ENCODE assay signal across 1 cellular context in the genomic region with DNA sequence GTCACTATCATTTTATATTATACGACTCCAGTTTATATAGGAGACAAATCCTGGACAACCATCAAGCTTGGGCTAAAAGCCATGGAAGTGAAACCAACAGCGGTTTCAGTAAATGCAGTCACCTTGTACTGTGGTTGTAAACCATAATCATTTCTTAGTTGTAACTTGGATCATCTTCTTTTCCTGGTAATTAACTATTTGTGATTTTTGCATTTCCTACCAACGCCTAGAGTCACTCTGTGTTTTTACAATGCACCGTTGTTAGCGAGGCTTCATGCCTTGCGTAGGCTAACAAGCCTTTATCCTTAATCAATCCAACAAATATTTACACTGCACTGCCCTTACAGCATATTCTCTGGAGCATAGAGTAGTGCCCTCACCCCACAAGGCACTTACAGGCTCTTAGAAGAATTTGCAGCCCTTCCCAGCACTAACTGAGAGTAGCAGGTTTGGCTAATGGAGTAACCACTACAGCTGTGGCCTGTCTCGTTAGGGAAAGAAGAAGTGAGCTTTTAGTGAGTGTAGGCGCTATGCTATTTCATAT.
TF ChIP-seq lines count a peak whose summit lies in the region.

No MANE protein-coding gene starts in this region.

TF ChIP-seq in GM23338, 12 proteins besides CTCF, POLR2A, EP300 and RAD21 (continued from another document):
- TF ChIP-seq, protein P1, sequence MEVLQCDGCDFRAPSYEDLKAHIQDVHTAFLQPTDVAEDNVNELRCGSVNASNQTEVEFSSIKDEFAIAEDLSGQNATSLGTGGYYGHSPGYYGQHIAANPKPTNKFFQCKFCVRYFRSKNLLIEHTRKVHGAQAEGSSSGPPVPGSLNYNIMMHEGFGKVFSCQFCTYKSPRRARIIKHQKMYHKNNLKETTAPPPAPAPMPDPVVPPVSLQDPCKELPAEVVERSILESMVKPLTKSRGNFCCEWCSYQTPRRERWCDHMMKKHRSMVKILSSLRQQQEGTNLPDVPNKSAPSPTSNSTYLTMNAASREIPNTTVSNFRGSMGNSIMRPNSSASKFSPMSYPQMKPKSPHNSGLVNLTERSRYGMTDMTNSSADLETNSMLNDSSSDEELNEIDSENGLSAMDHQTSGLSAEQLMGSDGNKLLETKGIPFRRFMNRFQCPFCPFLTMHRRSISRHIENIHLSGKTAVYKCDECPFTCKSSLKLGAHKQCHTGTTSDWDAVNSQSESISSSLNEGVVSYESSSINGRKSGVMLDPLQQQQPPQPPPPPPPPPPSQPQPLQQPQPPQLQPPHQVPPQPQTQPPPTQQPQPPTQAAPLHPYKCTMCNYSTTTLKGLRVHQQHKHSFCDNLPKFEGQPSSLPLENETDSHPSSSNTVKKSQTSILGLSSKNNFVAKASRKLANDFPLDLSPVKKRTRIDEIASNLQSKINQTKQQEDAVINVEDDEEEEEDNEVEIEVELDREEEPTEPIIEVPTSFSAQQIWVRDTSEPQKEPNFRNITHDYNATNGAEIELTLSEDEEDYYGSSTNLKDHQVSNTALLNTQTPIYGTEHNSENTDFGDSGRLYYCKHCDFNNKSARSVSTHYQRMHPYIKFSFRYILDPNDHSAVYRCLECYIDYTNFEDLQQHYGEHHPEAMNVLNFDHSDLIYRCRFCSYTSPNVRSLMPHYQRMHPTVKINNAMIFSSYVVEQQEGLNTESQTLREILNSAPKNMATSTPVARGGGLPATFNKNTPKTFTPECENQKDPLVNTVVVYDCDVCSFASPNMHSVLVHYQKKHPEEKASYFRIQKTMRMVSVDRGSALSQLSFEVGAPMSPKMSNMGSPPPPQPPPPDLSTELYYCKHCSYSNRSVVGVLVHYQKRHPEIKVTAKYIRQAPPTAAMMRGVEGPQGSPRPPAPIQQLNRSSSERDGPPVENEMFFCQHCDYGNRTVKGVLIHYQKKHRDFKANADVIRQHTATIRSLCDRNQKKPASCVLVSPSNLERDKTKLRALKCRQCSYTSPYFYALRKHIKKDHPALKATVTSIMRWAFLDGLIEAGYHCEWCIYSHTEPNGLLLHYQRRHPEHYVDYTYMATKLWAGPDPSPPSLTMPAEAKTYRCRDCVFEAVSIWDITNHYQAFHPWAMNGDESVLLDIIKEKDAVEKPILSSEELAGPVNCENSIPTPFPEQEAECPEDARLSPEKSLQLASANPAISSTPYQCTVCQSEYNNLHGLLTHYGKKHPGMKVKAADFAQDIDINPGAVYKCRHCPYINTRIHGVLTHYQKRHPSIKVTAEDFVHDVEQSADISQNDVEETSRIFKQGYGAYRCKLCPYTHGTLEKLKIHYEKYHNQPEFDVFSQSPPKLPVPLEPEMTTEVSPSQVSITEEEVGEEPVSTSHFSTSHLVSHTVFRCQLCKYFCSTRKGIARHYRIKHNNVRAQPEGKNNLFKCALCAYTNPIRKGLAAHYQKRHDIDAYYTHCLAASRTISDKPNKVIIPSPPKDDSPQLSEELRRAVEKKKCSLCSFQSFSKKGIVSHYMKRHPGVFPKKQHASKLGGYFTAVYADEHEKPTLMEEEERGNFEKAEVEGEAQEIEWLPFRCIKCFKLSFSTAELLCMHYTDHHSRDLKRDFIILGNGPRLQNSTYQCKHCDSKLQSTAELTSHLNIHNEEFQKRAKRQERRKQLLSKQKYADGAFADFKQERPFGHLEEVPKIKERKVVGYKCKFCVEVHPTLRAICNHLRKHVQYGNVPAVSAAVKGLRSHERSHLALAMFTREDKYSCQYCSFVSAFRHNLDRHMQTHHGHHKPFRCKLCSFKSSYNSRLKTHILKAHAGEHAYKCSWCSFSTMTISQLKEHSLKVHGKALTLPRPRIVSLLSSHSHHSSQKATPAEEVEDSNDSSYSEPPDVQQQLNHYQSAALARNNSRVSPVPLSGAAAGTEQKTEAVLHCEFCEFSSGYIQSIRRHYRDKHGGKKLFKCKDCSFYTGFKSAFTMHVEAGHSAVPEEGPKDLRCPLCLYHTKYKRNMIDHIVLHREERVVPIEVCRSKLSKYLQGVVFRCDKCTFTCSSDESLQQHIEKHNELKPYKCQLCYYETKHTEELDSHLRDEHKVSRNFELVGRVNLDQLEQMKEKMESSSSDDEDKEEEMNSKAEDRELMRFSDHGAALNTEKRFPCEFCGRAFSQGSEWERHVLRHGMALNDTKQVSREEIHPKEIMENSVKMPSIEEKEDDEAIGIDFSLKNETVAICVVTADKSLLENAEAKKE (CRISPR knock-in tag; IDR thresholded peaks at IDR 0.05), result no peak
TF ChIP-seq in GM23338: peak in this region for 0.
